1 cellular context compared by ENCODE assay signal in genomic region chr14:57871487-57872080, GRCh38.
TF ChIP-seq lines count a peak whose summit lies in the region.

No MANE protein-coding gene starts in this region.

TF ChIP-seq in GM12878, 131 proteins besides CTCF, POLR2A, EP300 and RAD21:
- TF ChIP-seq USF2 (IDR thresholded peaks at IDR 0.05; ENCODE audit: borderline replicate concordance, low read depth, low read length) (no peak), YY1 (IDR thresholded peaks at IDR 0.05; ENCODE audit: low read depth, low read length) (0 out of 2 replicates have a peak, but pooled peaks have one; percentile 32), PBX3 (IDR thresholded peaks at IDR 0.05; ENCODE audit: insufficient replicate concordance, low read depth, low read length) (no peak), ZNF592 (IDR thresholded peaks at IDR 0.05) (no peak), ZNF207 (IDR thresholded peaks at IDR 0.05; ENCODE audit: borderline replicate concordance) (no peak), CEBPZ (IDR thresholded peaks at IDR 0.05; ENCODE audit: low read depth, low read length) (no peak), ZNF274 (IDR thresholded peaks at IDR 0.05; ENCODE audit: insufficient read depth, insufficient read length) (no peak), TCF7 (IDR thresholded peaks at IDR 0.05; ENCODE audit: borderline replicate concordance) (no peak), CHD1 (IDR thresholded peaks at IDR 0.05; ENCODE audit: low read depth, low read length) (no peak), RUNX3 (IDR thresholded peaks at IDR 0.05; ENCODE audit: low read length) (peak; percentile 50; the same call in 1 of the 2 replicates), TBL1XR1 (IDR thresholded peaks at IDR 0.05; ENCODE audit: low read depth, low read length) (no peak), IRF4 (IDR thresholded peaks at IDR 0.05; ENCODE audit: low read depth, low read length) (no peak), ATF7 (IDR thresholded peaks at IDR 0.05; ENCODE audit: low read depth) (0 out of 2 replicates have a peak, but pooled peaks have one; percentile 26), MYB (IDR thresholded peaks at IDR 0.05; ENCODE audit: borderline replicate concordance, low read depth, low read length) (no peak), SMC3 (IDR thresholded peaks at IDR 0.05; ENCODE audit: borderline replicate concordance, low read length) (peak; percentile 71; the same call in 1 of the 2 replicates), BACH1 (IDR thresholded peaks at IDR 0.05; ENCODE audit: borderline replicate concordance) (no peak), ZSCAN29 (IDR thresholded peaks at IDR 0.05) (no peak)
TF ChIP-seq in GM12878: peak in this region for 4.
